ENCODE assay signal across 16 cellular contexts in genomic region chr2:164952057-164952702, GRCh38. TPM values are rescaled to one million over a fixed set of nuclear protein-coding genes. Genes with fewer than 3 reads are reported as not detected.
"Had no signal": no experiment of that assay in that cellular context is flagged by ENCODE, and none has a peak within 500 bp of the region (broad histone marks: within the 10 kb centered on the region; RNA-seq: fewer than 3 reads in every experiment).

No MANE protein-coding gene starts in this region.

- H3K4me1 ChIP-seq: ascending aorta had no signal

- H3K4me3 Mint-ChIP-seq: immature natural killer cell, mesothelial cell of epicardium, neural crest cell had no signal

- H3K4me1 Mint-ChIP-seq: neural crest cell had no signal

- H3K9me3 ChIP-seq: ascending aorta, ovary, thyroid gland had no signal

- H3K36me3 Mint-ChIP-seq: immature natural killer cell, mesothelial cell of epicardium had no signal

- H3K9me3 Mint-ChIP-seq: immature natural killer cell, mesothelial cell of epicardium, neural crest cell had no signal

- H3K4me3 ChIP-seq: ascending aorta, ovary, thyroid gland had no signal

- H3K27ac ChIP-seq: ascending aorta, epithelial cell of prostate, ovary, thyroid gland had no signal

- DNase-seq: activated naive CD4-positive, alpha-beta T cell; activated T-cell treated with anti-CD3 and anti-CD28 coated beads for 4 hours; head of caudate nucleus; immature natural killer cell; ovary; stimulated activated CD4-positive, alpha-beta T cell treated with anti-CD3 and anti-CD28 coated beads, Interleukin-12 subunit alpha, Interleukin-12 subunit beta, amount 100 ng/mL, for 4 hours; stimulated activated CD4-positive, alpha-beta T cell treated with anti-CD3 and anti-CD28 coated beads, Interleukin-2, amount 100 ng/mL, for 24 hours; thyroid gland had no signal

- H3K27me3 ChIP-seq: ascending aorta, ovary, thyroid gland had no signal

- H3K36me3 ChIP-seq: ascending aorta, ovary, thyroid gland had no signal

- H3K27ac Mint-ChIP-seq: immature natural killer cell, mesothelial cell of epicardium had no signal

- FAIRE-seq: frontal cortex, TTC549 had no signal

RNA-seq across cellular contexts. Expression of gene SLC38A11, which starts 3.1 kb away (rescaled TPM):
- total RNA-seq: ascending aorta; dermis microvascular lymphatic vessel endothelial cell; neural crest cell; T-helper 2 cell treated with Interferon-gamma antibody and Interleukin-4, amounts not matched to agents 100 ng/mL and 5 ng/mL, for 36 hours had no signal
- polyA plus RNA-seq: immature natural killer cell had no signal
